In genomic region chr11:86579406-86579731, GRCh38 we compare ENCODE assay signal across 22 cellular contexts.
DNase-seq lines count a peak whose midpoint lies in the region; ATAC-seq, FAIRE-seq and TF ChIP-seq lines count a peak whose summit lies in the region.
"Had no signal": no experiment of that assay in that cellular context is flagged by ENCODE, and none has a peak within 500 bp of the region (broad histone marks: within the 10 kb centered on the region; RNA-seq: fewer than 3 reads in every experiment).

No MANE protein-coding gene starts in this region.

- intact Hi-C loops in right lobe of liver (cut with DNase I) = no loop called here

- ATAC-seq in A549 (0 out of 6 replicates have a peak, but pooled peaks of 1 of the 2 experiments have one; percentile 6), right lobe of liver (no peak)
- ATAC-seq: WTC11 had no signal

- no peak overlapping the region for H3K4me3 Mint-ChIP-seq in nephron
- H3K4me3 Mint-ChIP-seq: brain, IgD-negative memory B cell, WTC11 had no signal

- no peak for TF ChIP-seq RAD21 in A549 (conservative IDR thresholded peaks at IDR 0.05 in 1 of 2, IDR thresholded peaks at IDR 0.05 in 1 of 2)

- H3K27ac Mint-ChIP-seq in nephron = peak overlapping the region in 2 of 3 experiments; percentile 47 to 72
- H3K27ac Mint-ChIP-seq: IgD-negative memory B cell, WTC11 had no signal

- no peaks in the 10 kb centered on the region for H3K36me3 Mint-ChIP-seq in nephron (ENCODE audit: low read depth)
- H3K36me3 Mint-ChIP-seq: brain, IgD-negative memory B cell, WTC11 had no signal

- peaks cover 88% of the 10 kb centered on the region for H3K4me1 ChIP-seq in A549
- H3K4me1 ChIP-seq in right lobe of liver = peaks cover 0 to 10% (median 0%) of the 10 kb centered on the region in 4 donors

- no peaks in the 10 kb centered on the region for H3K36me3 ChIP-seq in right lobe of liver
- H3K36me3 ChIP-seq: uterus had no signal

- H3K4me2 ChIP-seq in A549 = peak overlapping the region; percentile 75; the same call in 2 of the 3 replicates

- TF ChIP-seq POLR2A in A549 (IDR thresholded peaks at IDR 0.05; ENCODE audit: low read length) (no peak), right lobe of liver (IDR thresholded peaks at IDR 0.05) (no peak)

- POLR2A ChIA-PET in A549 (lab: Yijun Ruan, JAX) = no interaction called here

- no peak for TF ChIP-seq CTCF in A549 (IDR thresholded peaks at IDR 0.05)
- TF ChIP-seq CTCF in nephron (IDR thresholded peaks at IDR 0.05; ENCODE audit: unreplicated experiment in 3 of 3) = no peak
- no peak for TF ChIP-seq CTCF in right lobe of liver (IDR thresholded peaks at IDR 0.05)

- CTCF ChIA-PET in A549 (lab: Yijun Ruan, JAX) = interaction anchor here (1.2 to 2.1 kb wide), 4 partner anchors 7 to 122 kb away, joined by 3 to 5 read pairs (median 4); no protein-coding TSS in a partner anchor

- peaks cover 1% of the 10 kb centered on the region for H3K9me3 Mint-ChIP-seq in nephron
- H3K9me3 Mint-ChIP-seq: IgD-negative memory B cell, WTC11 had no signal

- H3K27ac ChIP-seq in A549 (peak overlapping the region; percentile 83 to 84), right lobe of liver (no peak overlapping the region)
- H3K27ac ChIP-seq: C4-2B had no signal

- 95% methylated on average over 1 of the region's 1 CpG for WGBS in A549 (ENCODE audit: missing lambda C conversion rate)
- 91% methylated on average over 1 of the region's 1 CpG for WGBS in right lobe of liver (ENCODE audit: insufficient coverage, low coverage, low lambda C conversion rate, missing lambda C conversion rate)

- no peaks in the 10 kb centered on the region for H3K27me3 ChIP-seq in right lobe of liver
- H3K27me3 ChIP-seq: uterus had no signal

- peaks cover 5% of the 10 kb centered on the region for H3K27me3 Mint-ChIP-seq in nephron (ENCODE audit: low read depth)
- H3K27me3 Mint-ChIP-seq: brain had no signal

- H3K9me3 ChIP-seq in A549 (no peaks in the 10 kb centered on the region), right lobe of liver (no peaks in the 10 kb centered on the region)
- H3K9me3 ChIP-seq: uterus had no signal

- H3K4me3 ChIP-seq in A549 (no peak overlapping the region), right lobe of liver (no peak overlapping the region)
- H3K4me3 ChIP-seq: uterus had no signal

- DNase-seq in A549 (ENCODE audit: low read depth in 1 of 2, low spot score in 1 of 2) (no peak), NCI-H69 (lab: John Stamatoyannopoulos, UW) (peak; percentile 71), fibroblast of gingiva (ENCODE audit: low read depth) (peak; percentile 18), amygdala (lab: John Stamatoyannopoulos, UW) (no peak), right lobe of liver (no peak), germinal center (ENCODE audit: low spot score) (no peak)
- no peak for DNase-seq in stimulated activated CD4-positive, alpha-beta T cell treated with anti-CD3 and anti-CD28 coated beads, Interleukin-4, amount 100 ng/mL, for 1 hour
- DNase-seq: activated CD4-positive, alpha-beta T cell treated with anti-CD3 and anti-CD28 coated beads, Interleukin-2, amount 50 U/mL, for 48 hours; activated CD8-positive, alpha-beta memory T cell treated with anti-CD3 and anti-CD28 coated beads, Interleukin-2, amount 50 U/mL, for 48 hours; activated effector memory CD4-positive, alpha-beta T cell treated with anti-CD3 and anti-CD28 coated beads, Interleukin-2, amount 50 U/mL, for 16 hours; cortex of kidney; H7; hippocampal formation; NCI-H524 treated with DMSO at 0.1 percent for 48 hours; stimulated activated CD4-positive, alpha-beta T cell treated with anti-CD3 and anti-CD28 coated beads, Interleukin-12 subunit alpha, Interleukin-12 subunit beta, amount 100 ng/mL, for 4 hours; T1000; uterus had no signal

- peaks cover 65% of the 10 kb centered on the region for H3K4me1 Mint-ChIP-seq in nephron
- H3K4me1 Mint-ChIP-seq: IgD-negative memory B cell had no signal

- TF ChIP-seq EP300 in A549 (IDR thresholded peaks at IDR 0.05) = no peak

- no peak for FAIRE-seq in A549 (lab: Jason Lieb, UNC)

TF ChIP-seq in A549, 52 proteins besides CTCF, POLR2A, EP300 and RAD21:
- TF ChIP-seq RNF2 (IDR thresholded peaks at IDR 0.05; ENCODE audit: borderline replicate concordance, low read depth) = no peak
- no peak for TF ChIP-seq BCL3 (IDR thresholded peaks at IDR 0.05)
- no peak for TF ChIP-seq SMC3 (IDR thresholded peaks at IDR 0.05)
- TF ChIP-seq FOSL2 (IDR thresholded peaks at IDR 0.05) = no peak
- TF ChIP-seq FOSL2 (CRISPR knock-in tag; IDR thresholded peaks at IDR 0.05) = no peak
- TF ChIP-seq MYC (IDR thresholded peaks at IDR 0.05; ENCODE audit: borderline replicate concordance, low read length) = no peak

Comparison
In these comparisons a context has a peak if more than half of its experiments do, and no peak if none do; other contexts are left out.
1. DNase-seq: peak in NCI-H69 (single experiment) and fibroblast of gingiva (single experiment); none in A549 (0 of 2), amygdala (0 of 56), stimulated activated CD4-positive, alpha-beta T cell treated with anti-CD3 and anti-CD28 coated beads, Interleukin-4, amount 100 ng/mL, for 1 hour (single experiment), right lobe of liver (0 of 3) and germinal center (single experiment).
2. H3K27ac ChIP-seq: peak in A549 (2 of 2); none in right lobe of liver (0 of 3).